In genomic region chr18:35143615-35144596, GRCh38 we compare ENCODE assay signal across 8 cellular contexts.
DNase-seq lines count a peak whose midpoint lies in the region; ATAC-seq, FAIRE-seq and TF ChIP-seq lines count a peak whose summit lies in the region.

No MANE protein-coding gene starts in this region.

- ATAC-seq in GM18868 (IDR thresholded peaks at IDR 0.05; ENCODE audit: unreplicated experiment) (peak; percentile 48), GM21786 (IDR thresholded peaks at IDR 0.05; ENCODE audit: unreplicated experiment) (no peak)

- H3K36me3 Mint-ChIP-seq in CD14-positive monocyte (peaks cover 26 to 28% of the 10 kb centered on the region in 2 donors), MCF 10A (ENCODE audit: insufficient read depth, unreplicated experiment) (no peaks in the 10 kb centered on the region)

- intact Hi-C loops in CD14-positive monocyte (cut with micrococcal nuclease) (loop anchor here (2.0 to 10.0 kb wide), 2 partner anchors 137 to 139 kb away; no protein-coding TSS in a partner anchor), MCF 10A (cut with micrococcal nuclease) (loop anchor here (1.0 to 5.0 kb wide), 3 partner anchors 138 to 277 kb away; no protein-coding TSS in a partner anchor)

- DNase-seq in CD14-positive monocyte (ENCODE audit: low spot score): no peak
- DNase-seq in LNCaP clone FGC (ENCODE audit: low read depth): peak; percentile 27
- peak; percentile 17 for DNase-seq in RCC 7860 (ENCODE audit: low spot score)
- DNase-seq in MCF 10A (ENCODE audit: unreplicated experiment): peak; percentile 65
- peak; percentile 58 for DNase-seq in iris pigment epithelial cell (ENCODE audit: low read depth)
- DNase-seq in stimulated activated CD4-positive, alpha-beta T cell treated with anti-CD3 and anti-CD28 coated beads, Interleukin-1b, Interleukin-23, amount 100 ng/mL, for 4 hours (ENCODE audit: low read depth in 2 of 2): peak; percentile 8 to 12

- POLR2A ChIA-PET in MCF 10A (lab: Yijun Ruan, JAX): interaction anchor here (0.9 to 1.1 kb wide), 4 partner anchors 97 to 165 kb away, joined by 3 to 4 read pairs (median 4); partner anchors contain the start of gene ZNF397

- no peaks in the 10 kb centered on the region for H3K27me3 Mint-ChIP-seq in CD14-positive monocyte (ENCODE audit: low read depth in 3 of 3)
- H3K27me3 Mint-ChIP-seq in MCF 10A (ENCODE audit: insufficient read depth, unreplicated experiment): no peaks in the 10 kb centered on the region

- CTCF ChIA-PET in MCF 10A (lab: Yijun Ruan, JAX): interaction anchor here (0.6 to 5.3 kb wide), 77 partner anchors 9 to 759 kb away, joined by 3 to 90 read pairs (median 4); partner anchors contain the start of gene MAPRE2

- peaks cover 0 to 4% (median 1%) of the 10 kb centered on the region in 7 donors for H3K9me3 Mint-ChIP-seq in CD14-positive monocyte
- H3K9me3 Mint-ChIP-seq in MCF 10A (ENCODE audit: unreplicated experiment): peaks cover 7% of the 10 kb centered on the region

- H3K4me3 Mint-ChIP-seq in CD14-positive monocyte: no peak overlapping the region
- no peak overlapping the region for H3K4me3 Mint-ChIP-seq in MCF 10A (ENCODE audit: unreplicated experiment)

- peak; percentile 50 for TF ChIP-seq CTCF in CD14-positive monocyte (IDR thresholded peaks at IDR 0.05)
- peak; percentile 91 for TF ChIP-seq CTCF in LNCaP clone FGC (IDR thresholded peaks at IDR 0.05; ENCODE audit: control insufficient read depth, extremely low read depth, insufficient read depth)
- TF ChIP-seq CTCF in MCF 10A (IDR thresholded peaks at IDR 0.05; ENCODE audit: unreplicated experiment): peak; percentile 73

- H3K4me1 Mint-ChIP-seq in CD14-positive monocyte (peaks cover 11% of the 10 kb centered on the region), MCF 10A (ENCODE audit: insufficient read depth, unreplicated experiment) (no peaks in the 10 kb centered on the region)

- no peak overlapping the region for H3K4me3 ChIP-seq in LNCaP clone FGC (ENCODE audit: low read depth, low read length)

- no peak for FAIRE-seq in RCC 7860 (lab: Jason Lieb, UNC)

- H3K27ac Mint-ChIP-seq in CD14-positive monocyte (no peak overlapping the region), MCF 10A (ENCODE audit: low read depth, unreplicated experiment) (no peak overlapping the region)

- no TSS peak for BruUV-seq in MCF 10A (replicated peaks; lab: Mats Ljungman, UMichigan)
